ENCODE assay signal across 10 cellular contexts in genomic region chr17:47618416-47618815, GRCh38. TPM values are rescaled to one million over a fixed set of nuclear protein-coding genes. Genes with fewer than 3 reads are reported as not detected.
DNase-seq lines count a peak whose midpoint lies in the region; ATAC-seq and TF ChIP-seq lines count a peak whose summit lies in the region.
"Had no signal": no experiment of that assay in that cellular context is flagged by ENCODE, and none has a peak within 500 bp of the region (broad histone marks: within the 10 kb centered on the region; RNA-seq: fewer than 3 reads in every experiment).

No MANE protein-coding gene starts in this region.

- peaks cover 26% of the 10 kb centered on the region for H3K4me1 ChIP-seq in RWPE2 (ENCODE audit: insufficient read depth, poor library complexity, severe bottlenecking)
- H3K4me1 ChIP-seq in foreskin keratinocyte: peaks cover 29% of the 10 kb centered on the region

- POLR2A ChIA-PET in GM10248 (lab: Yijun Ruan, JAX): no interaction called here

- H3K9me3 ChIP-seq in RWPE2 (ENCODE audit: severe bottlenecking): no peaks in the 10 kb centered on the region

- DNase-seq in EL (peak; percentile 24), RWPE2 (ENCODE audit: low spot score) (no peak), foreskin keratinocyte (no peak), GM10248 (ENCODE audit: extremely low spot score) (no peak), NCI-H345 treated with DMSO at 0.1 percent for 48 hours (lab: John Stamatoyannopoulos, UW; ENCODE audit: unreplicated experiment) (no peak), GM10266 (ENCODE audit: extremely low spot score) (no peak)
- DNase-seq: activated naive CD4-positive, alpha-beta T cell treated with Interleukin-2 at 50 U/mL for 16 hours; nucleus accumbens had no signal

- CTCF ChIA-PET in GM10248 (lab: Yijun Ruan, JAX): interaction anchor here (0.6 to 1.3 kb wide), 5 partner anchors 24 to 224 kb away, joined by 3 read pairs; no protein-coding TSS in a partner anchor

- no peak overlapping the region for H3K4me3 ChIP-seq in RWPE2 (ENCODE audit: severe bottlenecking)

- ATAC-seq in RWPE2 (ENCODE audit: low read depth): no peak
- ATAC-seq in foreskin keratinocyte: no peak
- no peak for ATAC-seq in GM21515 (IDR thresholded peaks at IDR 0.05; ENCODE audit: unreplicated experiment)

- H3K27ac ChIP-seq in 22Rv1: no peak overlapping the region
- H3K27ac ChIP-seq in RWPE2 (ENCODE audit: poor library complexity, severe bottlenecking): no peak overlapping the region
- H3K27ac ChIP-seq in foreskin keratinocyte: no peak overlapping the region

- H3K27me3 ChIP-seq in RWPE2 (ENCODE audit: insufficient read depth, poor library complexity, severe bottlenecking): no peaks in the 10 kb centered on the region
- H3K27me3 ChIP-seq in foreskin keratinocyte: no peaks in the 10 kb centered on the region

- TF ChIP-seq CTCF in 22Rv1 (IDR thresholded peaks at IDR 0.05): peak; percentile 35
- peak; percentile 34 for TF ChIP-seq CTCF in RWPE2 (IDR thresholded peaks at IDR 0.05; ENCODE audit: poor library complexity, severe bottlenecking)
- peak; percentile 45 for TF ChIP-seq CTCF in foreskin keratinocyte (conservative IDR thresholded peaks at IDR 0.05)
- TF ChIP-seq CTCF in GM10248 (IDR thresholded peaks at IDR 0.05; ENCODE audit: control extremely low read depth, extremely low read depth, low read depth, missing control alignments): no peak
- TF ChIP-seq CTCF in GM10266 (IDR thresholded peaks at IDR 0.05; ENCODE audit: control insufficient read depth, insufficient read depth, low read depth, missing control alignments): no peak

- H3K36me3 ChIP-seq in RWPE2 (ENCODE audit: low read depth): peaks cover 90% of the 10 kb centered on the region

RNA-seq across cellular contexts. Expression of gene KPNB1, which starts 31.3 kb away (rescaled TPM):
- 313 and 344 TPM in 2 replicates for total RNA-seq in foreskin keratinocyte
- polyA plus RNA-seq in foreskin keratinocyte: 75.6 and 107 TPM in 2 replicates

Comparison
In these comparisons a context has a peak if more than half of its experiments do, and no peak if none do; other contexts are left out.
1. CTCF ChIP-seq: peak in 22Rv1 (single experiment), RWPE2 (single experiment) and foreskin keratinocyte (single experiment); none in GM10248 (single experiment) and GM10266 (single experiment).